Comparison of ENCODE assay signal across 20 cellular contexts in genomic region chr2:176599796-176600485, GRCh38.
"Had no signal": no experiment of that assay in that cellular context is flagged by ENCODE, and none has a peak within 500 bp of the region (broad histone marks: within the 10 kb centered on the region; RNA-seq: fewer than 3 reads in every experiment).

No MANE protein-coding gene starts in this region.

- H3K9me3 ChIP-seq: ovary, psoas muscle, sigmoid colon, stomach, thyroid gland, vagina had no signal

- H3K36me3 ChIP-seq: ovary, sigmoid colon, stomach, thyroid gland, vagina had no signal

- H3K4me3 ChIP-seq: lung, ovary, psoas muscle, sigmoid colon, stomach, thyroid gland, vagina had no signal

- DNase-seq: cortex of kidney; effector memory CD8-positive, alpha-beta T cell; kidney; midbrain; naive thymus-derived CD8-positive, alpha-beta T cell; nephron progenitor cell; occipital lobe; ovary; posterior cingulate gyrus; psoas muscle; right cardiac atrium; sigmoid colon; stimulated activated CD4-positive, alpha-beta T cell treated with anti-CD3 and anti-CD28 coated beads, Interleukin-2, amount 100 ng/mL, for 24 hours; stimulated activated CD4-positive, alpha-beta T cell treated with anti-CD3 and anti-CD28 coated beads, Interleukin-4, amount 100 ng/mL, for 24 hours; stimulated activated naive CD4-positive, alpha-beta T cell treated with Interleukin-2 at 50 U/mL for 16 hours; stomach; thyroid gland; trophoblast cell had no signal

- H3K27me3 ChIP-seq: ovary, sigmoid colon, thyroid gland, vagina had no signal

- H3K4me1 ChIP-seq: psoas muscle, sigmoid colon, thyroid gland, vagina had no signal

- H3K27ac ChIP-seq: ovary, psoas muscle, sigmoid colon, stomach, thyroid gland, vagina had no signal
